In genomic region chr2:142234701-142235100, GRCh38 we compare ENCODE assay signal across 2 cellular contexts.
TF ChIP-seq lines count a peak whose summit lies in the region.

No MANE protein-coding gene starts in this region.

TF ChIP-seq in GM23338, 12 proteins besides CTCF, POLR2A, EP300 and RAD21 (continued from another document):
- TF ChIP-seq ETS1 (IDR thresholded peaks at IDR 0.05) = no peak
- TF ChIP-seq NANOG (IDR thresholded peaks at IDR 0.05; ENCODE audit: borderline replicate concordance) = no peak
- TF ChIP-seq CREB1 (CRISPR knock-in tag; IDR thresholded peaks at IDR 0.05; ENCODE audit: low read depth) = no peak
- TF ChIP-seq ZNF114 (CRISPR knock-in tag; IDR thresholded peaks at IDR 0.05) = no peak
- TF ChIP-seq, protein P1, sequence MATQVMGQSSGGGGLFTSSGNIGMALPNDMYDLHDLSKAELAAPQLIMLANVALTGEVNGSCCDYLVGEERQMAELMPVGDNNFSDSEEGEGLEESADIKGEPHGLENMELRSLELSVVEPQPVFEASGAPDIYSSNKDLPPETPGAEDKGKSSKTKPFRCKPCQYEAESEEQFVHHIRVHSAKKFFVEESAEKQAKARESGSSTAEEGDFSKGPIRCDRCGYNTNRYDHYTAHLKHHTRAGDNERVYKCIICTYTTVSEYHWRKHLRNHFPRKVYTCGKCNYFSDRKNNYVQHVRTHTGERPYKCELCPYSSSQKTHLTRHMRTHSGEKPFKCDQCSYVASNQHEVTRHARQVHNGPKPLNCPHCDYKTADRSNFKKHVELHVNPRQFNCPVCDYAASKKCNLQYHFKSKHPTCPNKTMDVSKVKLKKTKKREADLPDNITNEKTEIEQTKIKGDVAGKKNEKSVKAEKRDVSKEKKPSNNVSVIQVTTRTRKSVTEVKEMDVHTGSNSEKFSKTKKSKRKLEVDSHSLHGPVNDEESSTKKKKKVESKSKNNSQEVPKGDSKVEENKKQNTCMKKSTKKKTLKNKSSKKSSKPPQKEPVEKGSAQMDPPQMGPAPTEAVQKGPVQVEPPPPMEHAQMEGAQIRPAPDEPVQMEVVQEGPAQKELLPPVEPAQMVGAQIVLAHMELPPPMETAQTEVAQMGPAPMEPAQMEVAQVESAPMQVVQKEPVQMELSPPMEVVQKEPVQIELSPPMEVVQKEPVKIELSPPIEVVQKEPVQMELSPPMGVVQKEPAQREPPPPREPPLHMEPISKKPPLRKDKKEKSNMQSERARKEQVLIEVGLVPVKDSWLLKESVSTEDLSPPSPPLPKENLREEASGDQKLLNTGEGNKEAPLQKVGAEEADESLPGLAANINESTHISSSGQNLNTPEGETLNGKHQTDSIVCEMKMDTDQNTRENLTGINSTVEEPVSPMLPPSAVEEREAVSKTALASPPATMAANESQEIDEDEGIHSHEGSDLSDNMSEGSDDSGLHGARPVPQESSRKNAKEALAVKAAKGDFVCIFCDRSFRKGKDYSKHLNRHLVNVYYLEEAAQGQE (IDR thresholded peaks at IDR 0.05; ENCODE audit: unreplicated experiment) = no peak
- TF ChIP-seq POLR2AphosphoS5 (IDR thresholded peaks at IDR 0.05; ENCODE audit: low read depth) = no peak
- TF ChIP-seq EZH2phosphoT487 (IDR thresholded peaks at IDR 0.05; ENCODE audit: unreplicated experiment) = no peak
- TF ChIP-seq JUNB (IDR thresholded peaks at IDR 0.05; ENCODE audit: unreplicated experiment) = no peak
- TF ChIP-seq ZNF462 (CRISPR knock-in tag; IDR thresholded peaks at IDR 0.05) = no peak
- no peak for TF ChIP-seq STAT1 (IDR thresholded peaks at IDR 0.05; ENCODE audit: unreplicated experiment)
- no peak for TF ChIP-seq ZNF331 (CRISPR knock-in tag; IDR thresholded peaks at IDR 0.05; ENCODE audit: low read depth)
TF ChIP-seq in GM23338: peak in this region for 0.

TF ChIP-seq in H1, 55 proteins besides CTCF, POLR2A, EP300 and RAD21 (continued from another document):
- TF ChIP-seq SP4 (IDR thresholded peaks at IDR 0.05; ENCODE audit: low read length) = no peak
- no peak for TF ChIP-seq TBP (IDR thresholded peaks at IDR 0.05; ENCODE audit: low read depth, low read length)
- TF ChIP-seq, protein P2, sequence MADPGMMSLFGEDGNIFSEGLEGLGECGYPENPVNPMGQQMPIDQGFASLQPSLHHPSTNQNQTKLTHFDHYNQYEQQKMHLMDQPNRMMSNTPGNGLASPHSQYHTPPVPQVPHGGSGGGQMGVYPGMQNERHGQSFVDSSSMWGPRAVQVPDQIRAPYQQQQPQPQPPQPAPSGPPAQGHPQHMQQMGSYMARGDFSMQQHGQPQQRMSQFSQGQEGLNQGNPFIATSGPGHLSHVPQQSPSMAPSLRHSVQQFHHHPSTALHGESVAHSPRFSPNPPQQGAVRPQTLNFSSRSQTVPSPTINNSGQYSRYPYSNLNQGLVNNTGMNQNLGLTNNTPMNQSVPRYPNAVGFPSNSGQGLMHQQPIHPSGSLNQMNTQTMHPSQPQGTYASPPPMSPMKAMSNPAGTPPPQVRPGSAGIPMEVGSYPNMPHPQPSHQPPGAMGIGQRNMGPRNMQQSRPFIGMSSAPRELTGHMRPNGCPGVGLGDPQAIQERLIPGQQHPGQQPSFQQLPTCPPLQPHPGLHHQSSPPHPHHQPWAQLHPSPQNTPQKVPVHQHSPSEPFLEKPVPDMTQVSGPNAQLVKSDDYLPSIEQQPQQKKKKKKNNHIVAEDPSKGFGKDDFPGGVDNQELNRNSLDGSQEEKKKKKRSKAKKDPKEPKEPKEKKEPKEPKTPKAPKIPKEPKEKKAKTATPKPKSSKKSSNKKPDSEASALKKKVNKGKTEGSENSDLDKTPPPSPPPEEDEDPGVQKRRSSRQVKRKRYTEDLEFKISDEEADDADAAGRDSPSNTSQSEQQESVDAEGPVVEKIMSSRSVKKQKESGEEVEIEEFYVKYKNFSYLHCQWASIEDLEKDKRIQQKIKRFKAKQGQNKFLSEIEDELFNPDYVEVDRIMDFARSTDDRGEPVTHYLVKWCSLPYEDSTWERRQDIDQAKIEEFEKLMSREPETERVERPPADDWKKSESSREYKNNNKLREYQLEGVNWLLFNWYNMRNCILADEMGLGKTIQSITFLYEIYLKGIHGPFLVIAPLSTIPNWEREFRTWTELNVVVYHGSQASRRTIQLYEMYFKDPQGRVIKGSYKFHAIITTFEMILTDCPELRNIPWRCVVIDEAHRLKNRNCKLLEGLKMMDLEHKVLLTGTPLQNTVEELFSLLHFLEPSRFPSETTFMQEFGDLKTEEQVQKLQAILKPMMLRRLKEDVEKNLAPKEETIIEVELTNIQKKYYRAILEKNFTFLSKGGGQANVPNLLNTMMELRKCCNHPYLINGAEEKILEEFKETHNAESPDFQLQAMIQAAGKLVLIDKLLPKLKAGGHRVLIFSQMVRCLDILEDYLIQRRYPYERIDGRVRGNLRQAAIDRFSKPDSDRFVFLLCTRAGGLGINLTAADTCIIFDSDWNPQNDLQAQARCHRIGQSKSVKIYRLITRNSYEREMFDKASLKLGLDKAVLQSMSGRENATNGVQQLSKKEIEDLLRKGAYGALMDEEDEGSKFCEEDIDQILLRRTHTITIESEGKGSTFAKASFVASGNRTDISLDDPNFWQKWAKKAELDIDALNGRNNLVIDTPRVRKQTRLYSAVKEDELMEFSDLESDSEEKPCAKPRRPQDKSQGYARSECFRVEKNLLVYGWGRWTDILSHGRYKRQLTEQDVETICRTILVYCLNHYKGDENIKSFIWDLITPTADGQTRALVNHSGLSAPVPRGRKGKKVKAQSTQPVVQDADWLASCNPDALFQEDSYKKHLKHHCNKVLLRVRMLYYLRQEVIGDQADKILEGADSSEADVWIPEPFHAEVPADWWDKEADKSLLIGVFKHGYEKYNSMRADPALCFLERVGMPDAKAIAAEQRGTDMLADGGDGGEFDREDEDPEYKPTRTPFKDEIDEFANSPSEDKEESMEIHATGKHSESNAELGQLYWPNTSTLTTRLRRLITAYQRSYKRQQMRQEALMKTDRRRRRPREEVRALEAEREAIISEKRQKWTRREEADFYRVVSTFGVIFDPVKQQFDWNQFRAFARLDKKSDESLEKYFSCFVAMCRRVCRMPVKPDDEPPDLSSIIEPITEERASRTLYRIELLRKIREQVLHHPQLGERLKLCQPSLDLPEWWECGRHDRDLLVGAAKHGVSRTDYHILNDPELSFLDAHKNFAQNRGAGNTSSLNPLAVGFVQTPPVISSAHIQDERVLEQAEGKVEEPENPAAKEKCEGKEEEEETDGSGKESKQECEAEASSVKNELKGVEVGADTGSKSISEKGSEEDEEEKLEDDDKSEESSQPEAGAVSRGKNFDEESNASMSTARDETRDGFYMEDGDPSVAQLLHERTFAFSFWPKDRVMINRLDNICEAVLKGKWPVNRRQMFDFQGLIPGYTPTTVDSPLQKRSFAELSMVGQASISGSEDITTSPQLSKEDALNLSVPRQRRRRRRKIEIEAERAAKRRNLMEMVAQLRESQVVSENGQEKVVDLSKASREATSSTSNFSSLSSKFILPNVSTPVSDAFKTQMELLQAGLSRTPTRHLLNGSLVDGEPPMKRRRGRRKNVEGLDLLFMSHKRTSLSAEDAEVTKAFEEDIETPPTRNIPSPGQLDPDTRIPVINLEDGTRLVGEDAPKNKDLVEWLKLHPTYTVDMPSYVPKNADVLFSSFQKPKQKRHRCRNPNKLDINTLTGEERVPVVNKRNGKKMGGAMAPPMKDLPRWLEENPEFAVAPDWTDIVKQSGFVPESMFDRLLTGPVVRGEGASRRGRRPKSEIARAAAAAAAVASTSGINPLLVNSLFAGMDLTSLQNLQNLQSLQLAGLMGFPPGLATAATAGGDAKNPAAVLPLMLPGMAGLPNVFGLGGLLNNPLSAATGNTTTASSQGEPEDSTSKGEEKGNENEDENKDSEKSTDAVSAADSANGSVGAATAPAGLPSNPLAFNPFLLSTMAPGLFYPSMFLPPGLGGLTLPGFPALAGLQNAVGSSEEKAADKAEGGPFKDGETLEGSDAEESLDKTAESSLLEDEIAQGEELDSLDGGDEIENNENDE (IDR thresholded peaks at IDR 0.05; ENCODE audit: insufficient replicate concordance, low read length) = no peak
- TF ChIP-seq TEAD4 (IDR thresholded peaks at IDR 0.05; ENCODE audit: low read depth, low read length) = no peak
- TF ChIP-seq JUN (IDR thresholded peaks at IDR 0.05; ENCODE audit: low read depth, low read length) = no peak
- no peak for TF ChIP-seq NRF1 (IDR thresholded peaks at IDR 0.05; ENCODE audit: low read depth, low read length)
- TF ChIP-seq SP2 (IDR thresholded peaks at IDR 0.05; ENCODE audit: low read length) = no peak
- TF ChIP-seq GTF2F1 (IDR thresholded peaks at IDR 0.05; ENCODE audit: borderline replicate concordance, low read depth, low read length) = no peak
- no peak for TF ChIP-seq BRCA1 (IDR thresholded peaks at IDR 0.05; ENCODE audit: low read depth, low read length)
